24 cellular contexts compared by ENCODE assay signal in genomic region chr2:237624565-237624964, GRCh38. TPM values are rescaled to one million over a fixed set of nuclear protein-coding genes. Genes with fewer than 3 reads are reported as not detected.
DNase-seq lines count a peak whose midpoint lies in the region; ATAC-seq, FAIRE-seq and TF ChIP-seq lines count a peak whose summit lies in the region.
"Had no signal": no experiment of that assay in that cellular context is flagged by ENCODE, and none has a peak within 500 bp of the region (broad histone marks: within the 10 kb centered on the region; RNA-seq: fewer than 3 reads in every experiment).

No MANE protein-coding gene starts in this region.

- ATAC-seq in sciatic nerve (peak; percentile 63), natural killer cell (no peak), HG03196 (IDR thresholded peaks at IDR 0.05; ENCODE audit: unreplicated experiment) (no peak)
- ATAC-seq: body of pancreas; Panc1; stimulated activated memory B cell treated with anti-CD40 and anti-IgM and Interleukin-4, amounts not matched to agents 10 μg/mL and 1 μg/mL and 100 μg/mL, for 72 hours had no signal

- no peak overlapping the region for H3K4me3 ChIP-seq in ascending aorta
- H3K4me3 ChIP-seq: body of pancreas, left lung, SK-N-MC, transverse colon had no signal

- TF ChIP-seq CTCF in GM10248 (IDR thresholded peaks at IDR 0.05; ENCODE audit: control extremely low read depth, extremely low read depth, low read depth, missing control alignments) (peak; percentile 8), ascending aorta (IDR thresholded peaks at IDR 0.05) (no peak), natural killer cell (IDR thresholded peaks at IDR 0.05) (no peak)

- peaks cover 7 to 28% of the 10 kb centered on the region in 2 donors for H3K4me1 Mint-ChIP-seq in natural killer cell

- H3K36me3 Mint-ChIP-seq in natural killer cell, result no peaks in the 10 kb centered on the region
- H3K36me3 Mint-ChIP-seq: activated naive CD4-positive, alpha-beta T cell treated with anti-CD3 and anti-CD28 coated beads, Interleukin-2, amount 50 U/mL, for 24 hours; stimulated activated memory B cell treated with anti-CD40 and anti-IgM and Interleukin-4, amounts not matched to agents 10 μg/mL and 1 μg/mL and 100 μg/mL, for 72 hours had no signal

- peaks cover 14 to 31% of the 10 kb centered on the region in 2 donors for H3K27me3 Mint-ChIP-seq in natural killer cell (ENCODE audit: low read depth in 2 of 2)

- no peaks in the 10 kb centered on the region for H3K36me3 ChIP-seq in ascending aorta
- H3K36me3 ChIP-seq: left lung, transverse colon had no signal

- intact Hi-C loops in ascending aorta (cut with DNase I) (no loop called here), sciatic nerve (cut with DNase I) (no loop called here), natural killer cell (cut with micrococcal nuclease) (no loop called here)

- FAIRE-seq in GM18507 (lab: Jason Lieb, UNC), result no peak

- no peak overlapping the region for H3K4me3 Mint-ChIP-seq in natural killer cell
- H3K4me3 Mint-ChIP-seq: stimulated activated memory B cell treated with anti-CD40 and anti-IgM and Interleukin-4, amounts not matched to agents 10 μg/mL and 1 μg/mL and 100 μg/mL, for 72 hours had no signal

- H3K9me3 Mint-ChIP-seq in natural killer cell, result no peaks in the 10 kb centered on the region
- H3K9me3 Mint-ChIP-seq: activated naive CD4-positive, alpha-beta T cell treated with anti-CD3 and anti-CD28 coated beads, Interleukin-2, amount 50 U/mL, for 24 hours; stimulated activated memory B cell treated with anti-CD40 and anti-IgM and Interleukin-4, amounts not matched to agents 10 μg/mL and 1 μg/mL and 100 μg/mL, for 72 hours had no signal

- POLR2A ChIA-PET in GM10248 (lab: Yijun Ruan, JAX), result no interaction called here

- no peaks in the 10 kb centered on the region for H3K27me3 ChIP-seq in ascending aorta
- H3K27me3 ChIP-seq: body of pancreas had no signal

- no peaks in the 10 kb centered on the region for H3K9me3 ChIP-seq in ascending aorta
- H3K9me3 ChIP-seq: body of pancreas, left lung, transverse colon had no signal

- peak overlapping the region; percentile 17 to 99 for H3K27ac ChIP-seq in ascending aorta
- H3K27ac ChIP-seq: SK-N-MC had no signal

- H3K27ac Mint-ChIP-seq in natural killer cell, result no peak overlapping the region
- H3K27ac Mint-ChIP-seq: activated naive CD4-positive, alpha-beta T cell treated with anti-CD3 and anti-CD28 coated beads, Interleukin-2, amount 50 U/mL, for 24 hours; progenitor cell of endocrine pancreas; stimulated activated memory B cell treated with anti-CD40 and anti-IgM and Interleukin-4, amounts not matched to agents 10 μg/mL and 1 μg/mL and 100 μg/mL, for 72 hours had no signal

- peaks cover 4 to 21% of the 10 kb centered on the region in 2 donors for H3K4me1 ChIP-seq in ascending aorta

- peak; percentile 43 for DNase-seq in GM10248 (ENCODE audit: extremely low spot score)
- peak; percentile 20 for DNase-seq in GM18507 (ENCODE audit: extremely low spot score, insufficient read length, low read depth)
- no peak for DNase-seq in ascending aorta (ENCODE audit: low spot score in 2 of 2)
- peak; percentile 47 for DNase-seq in sciatic nerve (ENCODE audit: low spot score)
- no peak for DNase-seq in natural killer cell
- DNase-seq in mesenteric fat pad (ENCODE audit: low spot score), result no peak
- no peak for DNase-seq in hypothalamus (lab: John Stamatoyannopoulos, UW)
- DNase-seq: C1 segment of cervical spinal cord; DMS153; NCI-H1105; NCI-H2171; stimulated activated CD4-positive, alpha-beta T cell treated with anti-CD3 and anti-CD28 coated beads, Interleukin-12 subunit alpha, Interleukin-12 subunit beta, amount 100 ng/mL, for 4 hours; T1000 had no signal

- CTCF ChIA-PET in GM10248 (lab: Yijun Ruan, JAX), result interaction anchor here (1.4 to 2.5 kb wide), 2 partner anchors 10 to 120 kb away, joined by 3 to 7 read pairs; no protein-coding TSS in a partner anchor

RNA-seq across cellular contexts. Expression of gene LRRFIP1, which starts 2.8 kb away (rescaled TPM):
- total RNA-seq in ascending aorta (133 TPM), sciatic nerve (84.8 TPM), natural killer cell (100 to 1,000 TPM; 163 to 207 (median 188) TPM), mesenteric fat pad (144 TPM)

RNA-seq across cellular contexts. Expression of gene RAB17, which starts 34.0 kb away (rescaled TPM):
- total RNA-seq in ascending aorta, result 0.32 TPM
- total RNA-seq in sciatic nerve, result 1.1 TPM
- total RNA-seq in natural killer cell, result not detected
- 0.87 TPM for total RNA-seq in mesenteric fat pad

RNA-seq across cellular contexts. Expression of gene PRLH, which starts 58.2 kb away (rescaled TPM):
- total RNA-seq in ascending aorta (not detected), sciatic nerve (not detected), natural killer cell (not detected), mesenteric fat pad (not detected)
- total RNA-seq: body of pancreas, dermis microvascular lymphatic vessel endothelial cell, epithelial cell of proximal tubule, left lung, progenitor cell of endocrine pancreas, transverse colon had no signal

Comparison
In these comparisons a context has a peak if more than half of its experiments do, and no peak if none do; other contexts are left out.
1. DNase-seq: peak in GM10248 (single experiment), GM18507 (single experiment) and sciatic nerve (single experiment); none in ascending aorta (0 of 2), natural killer cell (single experiment), mesenteric fat pad (single experiment) and hypothalamus (0 of 51).